In genomic region chr5:149464796-149465489, GRCh38 we compare ENCODE assay signal across 13 cellular contexts.
A peak's percentile ranks its signal among the peaks of the same experiment; 100 is the strongest.
DNase-seq lines count a peak whose midpoint lies in the region; ATAC-seq and TF ChIP-seq lines count a peak whose summit lies in the region.
"Had no signal": no experiment of that assay in that cellular context is flagged by ENCODE, and none has a peak within 500 bp of the region (broad histone marks: within the 10 kb centered on the region; RNA-seq: fewer than 3 reads in every experiment).

No MANE protein-coding gene starts in this region.

- H3K27me3 ChIP-seq in adrenal gland (no peaks in the 10 kb centered on the region), mesendoderm (ENCODE audit: insufficient read depth, low read length, poor library complexity) (no peaks in the 10 kb centered on the region)

- H3K18ac ChIP-seq in mesendoderm (ENCODE audit: low read length): no peak overlapping the region

- no peak overlapping the region for H3K4me2 ChIP-seq in mesendoderm (ENCODE audit: low read length)

- TF ChIP-seq POLR2A in adrenal gland (IDR thresholded peaks at IDR 0.05): peak in 1 of 2 donors; percentile 49

- no peak overlapping the region for H3K23ac ChIP-seq in mesendoderm (ENCODE audit: low read length)

- H3K4ac ChIP-seq in mesendoderm (ENCODE audit: low read depth, low read length): no peak overlapping the region

- H3K27ac ChIP-seq in adrenal gland: peak overlapping the region; percentile 64 to 90 (median 78)
- H3K27ac ChIP-seq in mesendoderm (ENCODE audit: low read depth, low read length): no peak overlapping the region

- no peak overlapping the region for H3K27ac Mint-ChIP-seq in activated naive CD4-positive, alpha-beta T cell treated with anti-CD3 and anti-CD28 coated beads, Interleukin-2, amount 50 U/mL, for 72 hours
- H3K27ac Mint-ChIP-seq: activated naive CD4-positive, alpha-beta T cell treated with anti-CD3 and anti-CD28 coated beads for 36 hours; CD4-positive, alpha-beta T cell; H9; progenitor cell of endocrine pancreas had no signal

- no peak overlapping the region for H3K9ac ChIP-seq in mesendoderm (ENCODE audit: low read length)

- H2AK5ac ChIP-seq in mesendoderm (ENCODE audit: low read length): no peak overlapping the region

- WGBS in adrenal gland, 4 donors: 28 to 50% (median 38%) methylated on average over 8 of the region's 8 CpGs
- no CpG with 5 or more reads among the region's 8 CpGs for WGBS in mesendoderm (ENCODE audit: extremely low coverage, insufficient coverage, low lambda C conversion rate)

- no peak overlapping the region for H4K8ac ChIP-seq in mesendoderm (ENCODE audit: low read depth, low read length)

- no peaks in the 10 kb centered on the region for H3K36me3 ChIP-seq in adrenal gland (replicated peaks in 1 of 2)
- H3K36me3 ChIP-seq in mesendoderm (ENCODE audit: control insufficient read depth, insufficient read depth, low read length): no peaks in the 10 kb centered on the region

- DNase-seq in EL (peak; percentile 59), adrenal gland (peak; percentile 77 to 86 (median 81)), left ventricle myocardium superior (peak; percentile 61), renal cortical epithelial cell (ENCODE audit: low read depth) (peak; percentile 60), SHP77 (lab: John Stamatoyannopoulos, UW) (no peak), mesendoderm (no peak)
- DNase-seq in activated naive CD4-positive, alpha-beta T cell treated with anti-CD3 and anti-CD28 coated beads, Interleukin-2, amount 50 U/mL, for 72 hours (ENCODE audit: low spot score in 2 of 2): no peak
- DNase-seq: activated naive CD4-positive, alpha-beta T cell treated with anti-CD3 and anti-CD28 coated beads for 36 hours; CD4-positive, alpha-beta T cell; H9; NCI-H524 had no signal

- H3K9me3 Mint-ChIP-seq in activated naive CD4-positive, alpha-beta T cell treated with anti-CD3 and anti-CD28 coated beads, Interleukin-2, amount 50 U/mL, for 72 hours: no peaks in the 10 kb centered on the region
- H3K9me3 Mint-ChIP-seq: activated naive CD4-positive, alpha-beta T cell treated with anti-CD3 and anti-CD28 coated beads for 36 hours; CD4-positive, alpha-beta T cell; H9 had no signal

- H2BK120ac ChIP-seq in mesendoderm (ENCODE audit: low read depth, low read length): no peak overlapping the region

- no peak overlapping the region for H2BK5ac ChIP-seq in mesendoderm (ENCODE audit: low read length)

- H3K56ac ChIP-seq in mesendoderm (ENCODE audit: low read length): no peak overlapping the region

- peak; percentile 92 for ATAC-seq in left ventricle myocardium superior
- no peak for ATAC-seq in GM21447 (IDR thresholded peaks at IDR 0.05; ENCODE audit: unreplicated experiment)
- no peak for ATAC-seq in activated naive CD4-positive, alpha-beta T cell treated with anti-CD3 and anti-CD28 coated beads, Interleukin-2, amount 50 U/mL, for 72 hours

- H3K9me3 ChIP-seq in adrenal gland (replicated peaks in 1 of 3): no peaks in the 10 kb centered on the region

- no peak overlapping the region for H3K4me3 ChIP-seq in adrenal gland
- H3K4me3 ChIP-seq in mesendoderm (ENCODE audit: low read length): no peak overlapping the region

- no peaks in the 10 kb centered on the region for H3K79me2 ChIP-seq in mesendoderm (ENCODE audit: control insufficient read depth, insufficient read depth, low read length)

- intact Hi-C loops in adrenal gland (cut with DNase I): no loop called here
- intact Hi-C loops in left ventricle myocardium superior (cut with micrococcal nuclease): no loop called here

- H4K5ac ChIP-seq in mesendoderm (ENCODE audit: low read length): no peak overlapping the region

- H3K4me1 ChIP-seq in adrenal gland (replicated peaks in 1 of 2) (peaks cover 14 to 22% of the 10 kb centered on the region in 2 donors), mesendoderm (ENCODE audit: control insufficient read depth, low read depth, low read length) (no peaks in the 10 kb centered on the region)

- no peak for TF ChIP-seq CTCF in adrenal gland (IDR thresholded peaks at IDR 0.05)

- no peak overlapping the region for H2BK15ac ChIP-seq in mesendoderm (replicated peaks; ENCODE audit: low read depth)

- no peaks in the 10 kb centered on the region for H3K79me1 ChIP-seq in mesendoderm (ENCODE audit: low read length)

- H3K36me3 Mint-ChIP-seq in activated naive CD4-positive, alpha-beta T cell treated with anti-CD3 and anti-CD28 coated beads, Interleukin-2, amount 50 U/mL, for 72 hours: no peaks in the 10 kb centered on the region

Comparison
In these comparisons a context has a peak if more than half of its experiments do, and no peak if none do; other contexts are left out.
1. DNase-seq: peak in EL (single experiment), adrenal gland (7 of 7), left ventricle myocardium superior (single experiment) and renal cortical epithelial cell (single experiment); none in SHP77 (0 of 2), mesendoderm (single experiment) and activated naive CD4-positive, alpha-beta T cell treated with anti-CD3 and anti-CD28 coated beads, Interleukin-2, amount 50 U/mL, for 72 hours (0 of 2).